In genomic region chr15:45023659-45024320, GRCh38 we compare ENCODE assay signal across 1 cellular context.
TF ChIP-seq lines count a peak whose summit lies in the region.

No MANE protein-coding gene starts in this region.

TF ChIP-seq in GM23338, 12 proteins besides CTCF, POLR2A, EP300 and RAD21 (continued from another document):
- TF ChIP-seq ZNF462 (CRISPR knock-in tag; IDR thresholded peaks at IDR 0.05): no peak
- TF ChIP-seq, protein P1, sequence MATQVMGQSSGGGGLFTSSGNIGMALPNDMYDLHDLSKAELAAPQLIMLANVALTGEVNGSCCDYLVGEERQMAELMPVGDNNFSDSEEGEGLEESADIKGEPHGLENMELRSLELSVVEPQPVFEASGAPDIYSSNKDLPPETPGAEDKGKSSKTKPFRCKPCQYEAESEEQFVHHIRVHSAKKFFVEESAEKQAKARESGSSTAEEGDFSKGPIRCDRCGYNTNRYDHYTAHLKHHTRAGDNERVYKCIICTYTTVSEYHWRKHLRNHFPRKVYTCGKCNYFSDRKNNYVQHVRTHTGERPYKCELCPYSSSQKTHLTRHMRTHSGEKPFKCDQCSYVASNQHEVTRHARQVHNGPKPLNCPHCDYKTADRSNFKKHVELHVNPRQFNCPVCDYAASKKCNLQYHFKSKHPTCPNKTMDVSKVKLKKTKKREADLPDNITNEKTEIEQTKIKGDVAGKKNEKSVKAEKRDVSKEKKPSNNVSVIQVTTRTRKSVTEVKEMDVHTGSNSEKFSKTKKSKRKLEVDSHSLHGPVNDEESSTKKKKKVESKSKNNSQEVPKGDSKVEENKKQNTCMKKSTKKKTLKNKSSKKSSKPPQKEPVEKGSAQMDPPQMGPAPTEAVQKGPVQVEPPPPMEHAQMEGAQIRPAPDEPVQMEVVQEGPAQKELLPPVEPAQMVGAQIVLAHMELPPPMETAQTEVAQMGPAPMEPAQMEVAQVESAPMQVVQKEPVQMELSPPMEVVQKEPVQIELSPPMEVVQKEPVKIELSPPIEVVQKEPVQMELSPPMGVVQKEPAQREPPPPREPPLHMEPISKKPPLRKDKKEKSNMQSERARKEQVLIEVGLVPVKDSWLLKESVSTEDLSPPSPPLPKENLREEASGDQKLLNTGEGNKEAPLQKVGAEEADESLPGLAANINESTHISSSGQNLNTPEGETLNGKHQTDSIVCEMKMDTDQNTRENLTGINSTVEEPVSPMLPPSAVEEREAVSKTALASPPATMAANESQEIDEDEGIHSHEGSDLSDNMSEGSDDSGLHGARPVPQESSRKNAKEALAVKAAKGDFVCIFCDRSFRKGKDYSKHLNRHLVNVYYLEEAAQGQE (IDR thresholded peaks at IDR 0.05; ENCODE audit: unreplicated experiment): no peak
- no peak for TF ChIP-seq ZNF331 (CRISPR knock-in tag; IDR thresholded peaks at IDR 0.05; ENCODE audit: low read depth)
- no peak for TF ChIP-seq EZH2phosphoT487 (IDR thresholded peaks at IDR 0.05; ENCODE audit: unreplicated experiment)
- TF ChIP-seq POLR2AphosphoS5 (IDR thresholded peaks at IDR 0.05; ENCODE audit: low read depth): no peak
- TF ChIP-seq EZH2 (IDR thresholded peaks at IDR 0.05; ENCODE audit: low read depth, unreplicated experiment): no peak
TF ChIP-seq in GM23338: peak in this region for 0.
